Comparison of ENCODE assay signal across 1 cellular context in the genomic region with DNA sequence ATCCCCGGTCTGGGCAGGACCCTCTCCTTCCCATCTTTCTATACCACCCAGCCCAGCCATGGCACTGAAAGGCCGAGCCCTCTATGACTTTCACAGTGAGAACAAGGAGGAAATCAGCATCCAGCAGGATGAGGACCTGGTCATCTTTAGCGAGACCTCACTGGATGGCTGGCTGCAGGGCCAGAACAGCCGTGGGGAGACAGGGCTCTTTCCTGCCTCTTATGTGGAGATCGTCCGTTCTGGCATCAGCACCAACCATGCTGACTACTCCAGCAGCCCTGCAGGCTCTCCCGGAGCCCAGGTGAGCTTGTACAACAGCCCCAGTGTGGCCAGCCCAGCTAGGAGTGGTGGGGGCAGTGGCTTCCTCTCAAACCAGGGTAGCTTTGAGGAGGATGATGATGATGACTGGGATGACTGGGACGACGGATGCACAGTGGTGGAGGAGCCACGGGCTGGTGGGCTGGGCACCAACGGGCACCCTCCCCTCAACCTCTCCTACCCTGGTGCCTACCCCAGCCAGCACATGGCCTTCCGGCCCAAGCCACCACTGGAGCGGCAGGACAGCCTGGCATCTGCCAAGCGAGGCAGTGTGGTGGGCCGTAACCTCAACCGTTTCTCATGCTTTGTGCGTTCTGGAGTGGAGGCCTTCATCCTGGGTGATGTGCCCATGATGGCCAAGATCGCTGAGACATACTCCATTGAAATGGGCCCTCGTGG.
TF ChIP-seq lines count a peak whose summit lies in the region.

No MANE protein-coding gene starts in this region.

TF ChIP-seq in endothelial cell of umbilical vein, 7 proteins besides CTCF, POLR2A, EP300 and RAD21:
- TF ChIP-seq GATA2 (IDR thresholded peaks at IDR 0.05; ENCODE audit: insufficient read depth, insufficient read length, low read depth, low read length) (no peak), JUN (IDR thresholded peaks at IDR 0.05; ENCODE audit: borderline replicate concordance, insufficient read depth, insufficient read length, low read depth) (no peak), MYC (IDR thresholded peaks at IDR 0.05; ENCODE audit: low read depth, low read length) (no peak), FOS (IDR thresholded peaks at IDR 0.05; ENCODE audit: borderline replicate concordance, insufficient read depth, low read length) (no peak), EZH2 (IDR thresholded peaks at IDR 0.05; ENCODE audit: borderline replicate concordance, low read depth, low read length, severe bottlenecking) (no peak), POLR2AphosphoS5 (IDR thresholded peaks at IDR 0.05; ENCODE audit: insufficient read depth, low read depth, low read length) (no peak)
- TF ChIP-seq, protein P1, sequence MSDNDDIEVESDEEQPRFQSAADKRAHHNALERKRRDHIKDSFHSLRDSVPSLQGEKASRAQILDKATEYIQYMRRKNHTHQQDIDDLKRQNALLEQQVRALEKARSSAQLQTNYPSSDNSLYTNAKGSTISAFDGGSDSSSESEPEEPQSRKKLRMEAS (IDR thresholded peaks at IDR 0.05; ENCODE audit: insufficient read depth, insufficient read length), result no peak
